Comparison of ENCODE assay signal across 9 cellular contexts in the genomic region with DNA sequence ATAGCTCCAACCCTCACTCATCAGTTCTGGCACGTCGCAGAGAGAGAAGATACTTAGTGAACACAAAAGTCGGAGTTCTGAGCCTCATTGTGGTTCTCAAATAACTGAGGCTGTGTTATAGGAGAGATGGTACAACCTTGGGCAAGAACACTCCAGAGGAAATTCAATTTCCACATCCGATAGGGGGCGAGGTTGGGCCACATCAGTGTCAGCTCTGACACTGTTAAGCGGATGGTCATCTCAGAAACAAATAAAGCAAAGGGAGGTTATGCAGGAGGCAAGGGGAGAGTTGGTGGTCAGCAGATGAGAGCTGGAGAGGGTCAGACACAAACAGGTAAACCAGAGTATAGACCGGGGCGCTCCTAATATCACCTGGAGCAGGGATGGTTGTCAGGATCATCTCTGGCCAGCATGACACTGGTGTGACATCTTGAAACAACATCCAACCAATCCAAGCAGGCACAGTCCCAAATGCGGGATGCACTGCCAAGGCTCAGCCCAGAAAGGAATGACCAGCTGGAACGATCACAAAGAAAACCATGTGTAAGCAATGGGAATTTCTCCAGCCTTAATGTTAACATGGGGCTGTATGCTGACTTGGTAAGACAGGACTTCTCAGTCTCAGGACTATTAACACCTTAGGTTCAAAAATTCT.
DNase-seq lines count a peak whose midpoint lies in the region; ATAC-seq, FAIRE-seq and TF ChIP-seq lines count a peak whose summit lies in the region.
"Had no signal": no experiment of that assay in that cellular context is flagged by ENCODE, and none has a peak within 500 bp of the region (broad histone marks: within the 10 kb centered on the region; RNA-seq: fewer than 3 reads in every experiment).

No MANE protein-coding gene starts in this region.

- H3K36me3 Mint-ChIP-seq in HFFc6 (ENCODE audit: low read depth) = no peaks in the 10 kb centered on the region

- H3K9me3 Mint-ChIP-seq in HFFc6 = no peaks in the 10 kb centered on the region

- H3K4me1 Mint-ChIP-seq in HFFc6 (ENCODE audit: low read depth) = no peaks in the 10 kb centered on the region

- no peaks in the 10 kb centered on the region for H3K9me3 ChIP-seq in WERI-Rb-1 (ENCODE audit: severe bottlenecking)
- no peaks in the 10 kb centered on the region for H3K9me3 ChIP-seq in thyroid gland
- H3K9me3 ChIP-seq: HAP-1 had no signal

- H3K4me1 ChIP-seq in thyroid gland = no peaks in the 10 kb centered on the region

- H3K27me3 Mint-ChIP-seq in HFFc6 (ENCODE audit: insufficient read depth) = peaks cover 7% of the 10 kb centered on the region

- TF ChIP-seq POLR2A in H54 (IDR thresholded peaks at IDR 0.05; ENCODE audit: low read depth, low read length) (no peak), thyroid gland (IDR thresholded peaks at IDR 0.05) (no peak)

- intact Hi-C loops in thyroid gland (cut with DNase I) = no loop called here

- 56 to 61% methylated on average over 10 of the region's 10 CpGs for WGBS in thyroid gland, 2 donors

- no peak overlapping the region for H3K27ac Mint-ChIP-seq in HFFc6

- H3K4me3 Mint-ChIP-seq in HFFc6 = no peak overlapping the region

- no peaks in the 10 kb centered on the region for H3K36me3 ChIP-seq in WERI-Rb-1
- H3K36me3 ChIP-seq in kidney epithelial cell (ENCODE audit: control insufficient read depth, insufficient read depth, low read length) = no peaks in the 10 kb centered on the region
- H3K36me3 ChIP-seq in thyroid gland = no peaks in the 10 kb centered on the region
- H3K36me3 ChIP-seq: HAP-1 had no signal

- H3K27ac ChIP-seq in WERI-Rb-1 = no peak overlapping the region
- no peak overlapping the region for H3K27ac ChIP-seq in thyroid gland

- H3K27me3 ChIP-seq in WERI-Rb-1 (ENCODE audit: insufficient read depth, low read depth, severe bottlenecking) (no peaks in the 10 kb centered on the region), kidney epithelial cell (ENCODE audit: control insufficient read depth, insufficient read depth, low read length) (no peaks in the 10 kb centered on the region), thyroid gland (no peaks in the 10 kb centered on the region)

- DNase-seq in AG10803 (ENCODE audit: low read depth) (peak; percentile 49), HFFc6 (no peak), WERI-Rb-1 (peak; percentile 28), kidney epithelial cell (ENCODE audit: low read depth) (no peak), H54 (ENCODE audit: insufficient read length, low spot score) (no peak), thyroid gland (no peak), omental fat pad (ENCODE audit: low spot score) (no peak)

- TF ChIP-seq CTCF in AG10803 (conservative IDR thresholded peaks at IDR 0.05; ENCODE audit: low read length) = peak; percentile 45
- peak; percentile 44 for TF ChIP-seq CTCF in HFFc6 (IDR thresholded peaks at IDR 0.05)
- no peak; the same call in 1 of the 2 replicates for TF ChIP-seq CTCF in WERI-Rb-1 (IDR thresholded peaks at IDR 0.05; ENCODE audit: low read depth, low read length)
- peak; percentile 26 for TF ChIP-seq CTCF in kidney epithelial cell (IDR thresholded peaks at IDR 0.05; ENCODE audit: insufficient read depth, low read length, poor library complexity, severe bottlenecking)
- no peak for TF ChIP-seq CTCF in thyroid gland (IDR thresholded peaks at IDR 0.05)
- TF ChIP-seq CTCF in omental fat pad (IDR thresholded peaks at IDR 0.05) = no peak

- H3K4me3 ChIP-seq in AG10803 (ENCODE audit: low read length) (no peak overlapping the region), WERI-Rb-1 (ENCODE audit: low read depth, low read length) (no peak overlapping the region), kidney epithelial cell (ENCODE audit: low read depth, low read length) (no peak overlapping the region), thyroid gland (replicated peaks in 1 of 3) (no peak overlapping the region)
- H3K4me3 ChIP-seq: HAP-1 had no signal

- no peak for FAIRE-seq in H54 (lab: Jason Lieb, UNC)

- no peak for ATAC-seq in omental fat pad (ENCODE audit: low FRiP score)
- no peak for ATAC-seq in HG02610 (IDR thresholded peaks at IDR 0.05; ENCODE audit: unreplicated experiment)

Comparison
In these comparisons a context has a peak if more than half of its experiments do, and no peak if none do; other contexts are left out.
1. DNase-seq: peak in AG10803 (single experiment) and WERI-Rb-1 (single experiment); none in HFFc6 (single experiment), kidney epithelial cell (single experiment), H54 (single experiment), thyroid gland (0 of 2) and omental fat pad (single experiment).
2. CTCF ChIP-seq: peak in AG10803 (single experiment), HFFc6 (single experiment) and kidney epithelial cell (single experiment); none in WERI-Rb-1 (single experiment), thyroid gland (0 of 6) and omental fat pad (0 of 3).